1 cellular context compared by ENCODE assay signal in the genomic region with DNA sequence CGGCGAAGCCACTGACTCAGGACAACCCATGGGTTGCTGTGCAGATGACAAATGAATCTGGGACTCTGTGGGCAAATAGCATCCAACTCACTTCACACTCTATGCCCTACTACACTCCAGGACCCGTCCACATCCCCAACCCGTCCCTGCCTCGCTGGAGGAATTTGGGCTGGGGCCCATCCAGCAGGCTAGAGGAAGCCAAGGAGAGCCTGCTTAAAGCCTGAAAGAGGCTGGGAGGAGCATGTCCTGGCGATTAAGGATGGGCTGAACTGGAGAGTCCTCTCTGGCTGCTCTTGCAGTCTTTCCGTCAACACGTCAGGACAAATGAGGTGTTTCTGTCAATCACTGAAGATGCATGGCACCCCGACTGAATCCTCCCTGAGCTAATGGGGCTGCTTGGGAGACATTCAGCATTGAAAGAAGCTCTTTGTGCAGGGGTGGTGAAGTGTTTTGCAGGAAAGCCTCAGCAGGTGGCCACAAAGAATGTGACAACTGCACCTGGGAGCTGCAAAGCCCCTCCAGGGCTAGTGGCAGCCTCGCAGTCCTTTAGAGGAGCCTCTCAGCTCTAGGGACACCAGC.
TF ChIP-seq lines count a peak whose summit lies in the region.

No MANE protein-coding gene starts in this region.

TF ChIP-seq in H1, 55 proteins besides CTCF, POLR2A, EP300 and RAD21:
- TF ChIP-seq SAP30 (IDR thresholded peaks at IDR 0.05; ENCODE audit: insufficient read depth, insufficient replicate concordance, low read length) (no peak), CBX8 (IDR thresholded peaks at IDR 0.05; ENCODE audit: borderline replicate concordance, low read depth, low read length) (no peak), ASH2L (IDR thresholded peaks at IDR 0.05; ENCODE audit: low read length) (no peak), TCF12 (IDR thresholded peaks at IDR 0.05; ENCODE audit: low read depth, low read length) (0 out of 2 replicates have a peak, but pooled peaks have one; percentile 19), TAF7 (optimal IDR thresholded peaks at IDR 0.05; ENCODE audit: borderline replicate concordance, low read depth, low read length) (no peak), SUZ12 (IDR thresholded peaks at IDR 0.05; ENCODE audit: low read length) (no peak), RXRA (IDR thresholded peaks at IDR 0.05; ENCODE audit: insufficient read depth, low read depth, low read length) (no peak)
TF ChIP-seq in H1: peak in this region for 1.
